Comparison of ENCODE assay signal across 9 cellular contexts in the genomic region with DNA sequence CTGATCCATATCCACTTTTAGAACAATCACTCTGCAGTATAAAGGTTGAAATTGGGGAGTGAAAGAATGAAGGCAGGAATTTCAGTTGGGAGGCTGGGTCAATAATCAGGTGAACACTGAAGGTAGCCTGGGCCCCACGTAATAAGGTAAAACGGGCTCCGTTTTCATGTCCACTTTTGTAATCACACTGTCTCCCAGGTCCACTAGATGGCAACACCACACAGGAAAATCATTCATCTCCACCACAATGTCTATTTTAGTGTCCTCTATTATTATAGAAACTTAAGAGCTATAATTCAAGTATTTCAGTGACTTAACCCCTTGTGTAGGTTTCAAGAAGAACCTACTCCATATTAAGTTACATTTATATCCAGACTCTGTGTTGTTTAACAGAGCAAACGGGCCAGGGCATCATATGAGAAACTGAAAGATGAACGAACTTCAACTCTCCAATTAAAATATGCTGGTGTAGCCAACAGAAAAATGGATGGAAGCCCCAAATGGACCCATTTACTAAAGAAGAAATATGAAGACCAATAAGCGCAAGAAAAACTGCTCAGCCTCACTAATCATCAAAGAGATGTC. TPM values are rescaled to one million over a fixed set of nuclear protein-coding genes. Genes with fewer than 3 reads are reported as not detected.
DNase-seq lines count a peak whose midpoint lies in the region; ATAC-seq and TF ChIP-seq lines count a peak whose summit lies in the region.
"Had no signal": no experiment of that assay in that cellular context is flagged by ENCODE, and none has a peak within 500 bp of the region (broad histone marks: within the 10 kb centered on the region; RNA-seq: fewer than 3 reads in every experiment).

No MANE protein-coding gene starts in this region.

- intact Hi-C loops in Right ventricle myocardium superior (cut with DNase I) (no loop called here), PC-3 (cut with micrococcal nuclease) (loop anchor here (2.0 to 5.0 kb wide), 2 partner anchors 142 to 375 kb away; no protein-coding TSS in a partner anchor), transverse colon (cut with DNase I; ENCODE audit: low total_unique reads) (no loop called here)

- H3K9me2 ChIP-seq in PC-3 (replicated peaks; ENCODE audit: low read length) = no peaks in the 10 kb centered on the region

- H3F3A ChIP-seq in PC-3 (ENCODE audit: low read length, unreplicated experiment) = no peaks in the 10 kb centered on the region

- BruUV-seq in PC-3 (replicated peaks; lab: Mats Ljungman, UMichigan) = no TSS peak

- H3K4me1 Mint-ChIP-seq in activated CD4-positive, alpha-beta T cell treated with anti-CD3 and anti-CD28 coated beads, Interleukin-2, amount 10 ng/mL, durations not matched to agents 7 days and 5 days = no peaks in the 10 kb centered on the region

- H3K27me3 Mint-ChIP-seq in activated CD4-positive, alpha-beta T cell treated with anti-CD3 and anti-CD28 coated beads, Interleukin-2, amount 10 ng/mL, durations not matched to agents 7 days and 5 days = no peaks in the 10 kb centered on the region

- no peak overlapping the region for H3K27ac Mint-ChIP-seq in activated CD4-positive, alpha-beta T cell treated with anti-CD3 and anti-CD28 coated beads, Interleukin-2, amount 10 ng/mL, durations not matched to agents 7 days and 5 days

- TF ChIP-seq CTCF in cardiac muscle cell (IDR thresholded peaks at IDR 0.05; ENCODE audit: low read depth, low read length) (peak; percentile 16), PC-3 (conservative IDR thresholded peaks at IDR 0.05; ENCODE audit: low read depth, low read length) (peak; percentile 78), fibroblast of lung (conservative IDR thresholded peaks at IDR 0.05 in 1 of 2, IDR thresholded peaks at IDR 0.05 in 1 of 2; ENCODE audit: low read depth in 1 of 2, low read length in 2 of 2) (peak; percentile 21 to 37), transverse colon (IDR thresholded peaks at IDR 0.05) (peak in 4 of 5 experiments; percentile 15 to 42 (median 32))

- H3K36me3 Mint-ChIP-seq in activated CD4-positive, alpha-beta T cell treated with anti-CD3 and anti-CD28 coated beads, Interleukin-2, amount 10 ng/mL, durations not matched to agents 7 days and 5 days (ENCODE audit: low read depth) = no peaks in the 10 kb centered on the region

- ATAC-seq in Right ventricle myocardium superior (ENCODE audit: poor library complexity) (no peak), PC-3 (peak; percentile 53), HG02870 (IDR thresholded peaks at IDR 0.05; ENCODE audit: unreplicated experiment) (no peak)

- in situ Hi-C loops in transverse colon (cut with MboI; ENCODE audit: low pct_ligation_motif_present in 1 of 4, low pct_unique_long_range_greater_than_20kb in 1 of 4, low sequenced_read_pairs in 3 of 4) = no loop called here

- no peak for TF ChIP-seq POLR2A in transverse colon (IDR thresholded peaks at IDR 0.05)

- H3K36me3 ChIP-seq in cardiac muscle cell (no peaks in the 10 kb centered on the region), PC-3 (ENCODE audit: low read depth, low read length) (no peaks in the 10 kb centered on the region), fibroblast of lung (ENCODE audit: control insufficient read depth, insufficient read depth, low read length) (no peaks in the 10 kb centered on the region), transverse colon (no peaks in the 10 kb centered on the region)
- H3K36me3 ChIP-seq: neutrophil had no signal

- H3K9me3 ChIP-seq in cardiac muscle cell (ENCODE audit: low read depth) = peaks cover 3% of the 10 kb centered on the region
- H3K9me3 ChIP-seq in PC-3 (ENCODE audit: low read length) = peaks cover 20% of the 10 kb centered on the region; the same call in 1 of the 2 replicates
- no peaks in the 10 kb centered on the region for H3K9me3 ChIP-seq in fibroblast of lung (ENCODE audit: control insufficient read depth, insufficient read depth, low read depth, low read length)
- H3K9me3 ChIP-seq in transverse colon = peaks cover 5 to 12% of the 10 kb centered on the region in 2 donors

- H3K9me3 Mint-ChIP-seq in activated CD4-positive, alpha-beta T cell treated with anti-CD3 and anti-CD28 coated beads, Interleukin-2, amount 10 ng/mL, durations not matched to agents 7 days and 5 days = peaks cover 22% of the 10 kb centered on the region

- no peak overlapping the region for H3K4me3 ChIP-seq in cardiac muscle cell
- H3K4me3 ChIP-seq in PC-3 (ENCODE audit: low read length) = no peak overlapping the region
- no peak overlapping the region for H3K4me3 ChIP-seq in fibroblast of lung (replicated peaks in 1 of 4; ENCODE audit: control extremely low read depth in 1 of 4, insufficient read depth in 1 of 4, low read depth in 3 of 4, low read length in 4 of 4)
- H3K4me3 ChIP-seq in transverse colon = no peak overlapping the region

- peak in 1 of 2 donors; percentile 3 for DNase-seq in cardiac muscle cell (ENCODE audit: low read depth in 1 of 2, low spot score in 1 of 2)
- no peak for DNase-seq in Right ventricle myocardium superior
- peak; percentile 64 for DNase-seq in PC-3
- DNase-seq in fibroblast of lung (ENCODE audit: low read depth in 2 of 2) = peak in 1 of 2 donors; percentile 17
- no peak for DNase-seq in transverse colon
- no peak for DNase-seq in activated CD4-positive, alpha-beta T cell treated with anti-CD3 and anti-CD28 coated beads, Interleukin-2, amount 10 ng/mL, durations not matched to agents 7 days and 5 days
- DNase-seq in substantia nigra (lab: John Stamatoyannopoulos, UW) = no peak

- no peak overlapping the region for H3K4me3 Mint-ChIP-seq in activated CD4-positive, alpha-beta T cell treated with anti-CD3 and anti-CD28 coated beads, Interleukin-2, amount 10 ng/mL, durations not matched to agents 7 days and 5 days

- H3K27me3 ChIP-seq in cardiac muscle cell (no peaks in the 10 kb centered on the region), PC-3 (ENCODE audit: low read length) (peaks cover 12% of the 10 kb centered on the region; the same call in 1 of the 2 replicates), fibroblast of lung (ENCODE audit: control insufficient read depth, insufficient read depth, low read length) (no peaks in the 10 kb centered on the region), transverse colon (no peaks in the 10 kb centered on the region)
- H3K27me3 ChIP-seq: neutrophil had no signal

- no peak for TF ChIP-seq EP300 in transverse colon (IDR thresholded peaks at IDR 0.05; ENCODE audit: low read depth)

- H3K27ac ChIP-seq in cardiac muscle cell = no peak overlapping the region
- no peak overlapping the region for H3K27ac ChIP-seq in PC-3 (ENCODE audit: low read length)
- H3K27ac ChIP-seq in fibroblast of lung (ENCODE audit: insufficient read depth, low read length) = no peak overlapping the region
- H3K27ac ChIP-seq in transverse colon = no peak overlapping the region
- no peak overlapping the region for H3K27ac ChIP-seq in substantia nigra (ENCODE audit: low read depth, low read length, poor library complexity, severe bottlenecking)
- H3K27ac ChIP-seq: neutrophil had no signal

- H2AFZ ChIP-seq in PC-3 (ENCODE audit: low read length) (0 out of 2 replicates have a peak overlapping the region, but pooled peaks have one; percentile 23), fibroblast of lung (ENCODE audit: low read length) (no peak overlapping the region)

- H3K79me2 ChIP-seq in PC-3 (ENCODE audit: low read length) (no peaks in the 10 kb centered on the region), fibroblast of lung (ENCODE audit: control insufficient read depth, insufficient read depth, low read length) (no peaks in the 10 kb centered on the region)

- CTCF ChIA-PET in PC-3 (lab: Charles Lee) = interaction anchor here (0.5 to 1.2 kb wide), 4 partner anchors 13 to 428 kb away, joined by 3 to 4 read pairs (median 3); no protein-coding TSS in a partner anchor
- CTCF ChIA-PET in activated CD4-positive, alpha-beta T cell treated with anti-CD3 and anti-CD28 coated beads, Interleukin-2, amount 10 ng/mL, durations not matched to agents 7 days and 5 days (lab: Charles Lee) = no interaction called here

- H3K4me1 ChIP-seq in cardiac muscle cell (ENCODE audit: low read depth) = no peaks in the 10 kb centered on the region
- H3K4me1 ChIP-seq in PC-3 (ENCODE audit: insufficient read depth, low read length) = no peaks in the 10 kb centered on the region
- no peaks in the 10 kb centered on the region for H3K4me1 ChIP-seq in fibroblast of lung (ENCODE audit: control insufficient read depth, extremely low read depth, insufficient read depth, low read length)
- no peaks in the 10 kb centered on the region for H3K4me1 ChIP-seq in transverse colon

- H3K9ac ChIP-seq in PC-3 (ENCODE audit: low read length) (no peak overlapping the region), fibroblast of lung (ENCODE audit: insufficient read depth, low read length) (no peak overlapping the region)

- no peaks in the 10 kb centered on the region for H4K20me1 ChIP-seq in PC-3 (ENCODE audit: low read length)
- H4K20me1 ChIP-seq in fibroblast of lung (ENCODE audit: control insufficient read depth, extremely low read depth, insufficient read depth, low read length) = no peaks in the 10 kb centered on the region

- POLR2A ChIA-PET in PC-3 (lab: Charles Lee; ENCODE audit: unreplicated experiment) = no interaction called here
- POLR2A ChIA-PET in activated CD4-positive, alpha-beta T cell treated with anti-CD3 and anti-CD28 coated beads, Interleukin-2, amount 10 ng/mL, durations not matched to agents 7 days and 5 days (lab: Charles Lee) = no interaction called here

- 46 to 47% methylated on average over 6 of the region's 6 CpGs for WGBS in transverse colon (ENCODE audit: low coverage in 1 of 2), 2 donors

- H3K4me2 ChIP-seq in PC-3 (ENCODE audit: low read length) (no peak overlapping the region), fibroblast of lung (ENCODE audit: extremely low read depth, insufficient read depth, low read length) (no peak overlapping the region)

RNA-seq across cellular contexts. Expression of a gene that starts 45.9 kb away (rescaled TPM):
- total RNA-seq in cardiac muscle cell = not detected in 2 replicates
- polyA plus RNA-seq in cardiac muscle cell = not detected in 2 replicates
- not detected for total RNA-seq in Right ventricle myocardium superior
- total RNA-seq in PC-3 (2014; rRNA removed) = not detected in 2 replicates
- not detected in 2 replicates for total RNA-seq in fibroblast of lung
- polyA plus RNA-seq in fibroblast of lung = not detected in 2 replicates
- not detected in 2 replicates for polyA plus RNA-seq in fibroblast of lung (2012)
- polyA minus RNA-seq in fibroblast of lung (ENCODE audit: low replicate concordance) = not detected in 2 replicates
- total RNA-seq in transverse colon = not detected
- not detected for total RNA-seq in activated CD4-positive, alpha-beta T cell treated with anti-CD3 and anti-CD28 coated beads, Interleukin-2, amount 10 ng/mL, durations not matched to agents 7 days and 5 days

Comparison
In these comparisons a context has a peak if more than half of its experiments do, and no peak if none do; other contexts are left out.
1. CTCF ChIP-seq: peak in every context shown above with its lines; median percentile 78 in PC-3; 32 in transverse colon; 29 in fibroblast of lung; 16 in cardiac muscle cell.